8 cellular contexts compared by ENCODE assay signal in the genomic region with DNA sequence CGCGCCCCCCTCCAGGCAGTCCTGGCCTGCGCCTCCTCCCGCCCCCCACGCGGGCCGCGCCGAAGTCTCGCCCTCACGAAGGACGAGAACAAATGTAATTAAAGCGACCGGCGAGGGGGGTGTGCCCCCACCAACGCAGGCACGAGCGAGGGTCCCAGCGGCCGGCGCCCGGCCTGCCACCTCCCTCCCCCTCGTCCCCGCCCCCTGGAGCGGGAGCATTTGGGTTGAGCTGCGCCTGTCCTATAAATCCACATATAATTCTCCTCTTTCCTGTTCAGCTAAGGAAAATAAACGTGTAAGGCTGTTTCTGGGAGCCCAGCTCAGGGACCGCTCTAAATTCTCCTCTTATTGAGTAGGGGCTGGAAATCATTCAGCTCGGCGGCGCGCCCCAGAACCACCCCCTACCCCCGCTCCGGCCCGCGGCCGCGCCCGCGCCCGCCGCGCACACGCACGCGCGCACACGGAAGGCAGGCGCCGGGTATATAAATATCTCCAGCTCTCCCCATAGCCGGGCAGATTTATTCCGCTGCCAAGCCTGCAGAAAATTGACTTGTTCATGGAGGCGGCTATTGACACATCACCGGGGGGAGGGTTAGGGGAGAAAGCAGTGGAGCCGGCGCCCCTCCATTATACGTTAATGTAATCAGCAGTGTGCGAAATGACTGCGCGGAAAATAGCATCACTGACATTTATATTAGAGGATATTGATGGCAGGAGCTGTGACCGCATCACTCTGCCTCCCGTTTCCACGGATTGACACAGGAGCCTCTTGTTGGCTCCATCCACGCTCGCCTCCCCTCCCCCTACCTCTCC.
DNase-seq lines count a peak whose midpoint lies in the region; ATAC-seq and TF ChIP-seq lines count a peak whose summit lies in the region.

No MANE protein-coding gene starts in this region.

- H2AFZ ChIP-seq in IMR-90 (replicated peaks; ENCODE audit: low read length, poor library complexity): peak overlapping the region; percentile 81

- H2AK5ac ChIP-seq in IMR-90 (ENCODE audit: low read depth, low read length): no peak overlapping the region

- WGBS in IMR-90 (ENCODE audit: extremely low coverage in 2 of 2, insufficient read length in 1 of 2), 2 experiments: 3% methylated on average over 6 of the region's 65 CpGs; no CpG with 5 or more reads in 1 of the 2 experiments

- H3K4me3 ChIP-seq in AG10803 (ENCODE audit: low read length) (peak overlapping the region; percentile 49), IMR-90 (ENCODE audit: insufficient read depth, low read depth, low read length) (peak overlapping the region; percentile 36), gastrocnemius medialis (peak overlapping the region; percentile 71 to 95 (median 76))

- H3K4me1 ChIP-seq in IMR-90 (ENCODE audit: control insufficient read depth, insufficient read depth, low read length) (no peaks in the 10 kb centered on the region), gastrocnemius medialis (peaks cover 0 to 12% of the 10 kb centered on the region in 2 donors)

- TF ChIP-seq CTCF in AG10803 (conservative IDR thresholded peaks at IDR 0.05; ENCODE audit: low read length) (no peak), IMR-90 (conservative IDR thresholded peaks at IDR 0.05; ENCODE audit: low read depth, low read length) (no peak), gastrocnemius medialis (IDR thresholded peaks at IDR 0.05 in 4 of 5, conservative IDR thresholded peaks at IDR 0.05 in 1 of 5) (no peak)

- 0 out of 2 replicates have a peak, but pooled peaks cover 3% of the 10 kb centered on the region for H4K20me1 ChIP-seq in IMR-90 (ENCODE audit: insufficient read depth, low read length)

- no peaks in the 10 kb centered on the region for H3K79me1 ChIP-seq in IMR-90 (ENCODE audit: low read depth in 1 of 2, low read length in 2 of 2)

- no peak overlapping the region for H3K56ac ChIP-seq in IMR-90 (ENCODE audit: extremely low read depth, insufficient read depth, low read length)

- H3K9me3 ChIP-seq in IMR-90 (ENCODE audit: control insufficient read depth, insufficient read depth, low read length) (no peaks in the 10 kb centered on the region), gastrocnemius medialis (no peaks in the 10 kb centered on the region)

- H4K5ac ChIP-seq in IMR-90 (ENCODE audit: low read depth, low read length): no peak overlapping the region

- in situ Hi-C loops in IMR-90 (cut with MboI; ENCODE audit: low sequenced_read_pairs): loop anchor here (5.0 to 25.0 kb wide), 2 partner anchors 80 to 145 kb away; no protein-coding TSS in a partner anchor
- in situ Hi-C loops in gastrocnemius medialis (cut with MboI; ENCODE audit: low sequenced_read_pairs in 4 of 4): loop anchor here in 2 of 4 donors (5.0 to 10.0 kb wide), 2 partner anchors 80 to 272 kb away; no protein-coding TSS in a partner anchor

- H3K27me3 ChIP-seq in IMR-90 (ENCODE audit: control insufficient read depth, insufficient read depth, low read length) (peaks cover 84% of the 10 kb centered on the region), gastrocnemius medialis (no peaks in the 10 kb centered on the region)

- TF ChIP-seq POLR2A in IMR-90 (IDR thresholded peaks at IDR 0.05; ENCODE audit: low read depth, low read length) (no peak), gastrocnemius medialis (IDR thresholded peaks at IDR 0.05) (peak; percentile 41 to 59)

- no peak overlapping the region for H3K4ac ChIP-seq in IMR-90 (ENCODE audit: low read depth, low read length)

- DNase-seq in AG10803 (ENCODE audit: low read depth) (no peak), IMR-90 (no peak), amygdala (lab: John Stamatoyannopoulos, UW) (peak in 43 of 56 donors; percentile 28 to 89 (median 61)), hypothalamus (lab: John Stamatoyannopoulos, UW) (peak in 29 of 51 donors; percentile 17 to 79 (median 44)), gastrocnemius medialis (no peak), mesenteric fat pad (ENCODE audit: low spot score) (no peak)

- H3K36me3 ChIP-seq in IMR-90 (ENCODE audit: control insufficient read depth, insufficient read depth, low read length) (no peaks in the 10 kb centered on the region), gastrocnemius medialis (no peaks in the 10 kb centered on the region)

- no peak overlapping the region for H4K91ac ChIP-seq in IMR-90 (ENCODE audit: insufficient read depth, low read depth, low read length)

- H3K9ac ChIP-seq in IMR-90 (ENCODE audit: low read depth, low read length): no peak overlapping the region

- H3K27ac ChIP-seq in IMR-90 (ENCODE audit: insufficient read depth, low read length) (no peak overlapping the region), gastrocnemius medialis (peak overlapping the region; percentile 76 to 84 (median 82))

- H2BK20ac ChIP-seq in IMR-90 (ENCODE audit: low read depth, low read length): no peak overlapping the region

- no TSS peak for BruUV-seq in IMR-90 (replicated peaks; lab: Mats Ljungman, UMichigan)

- H3K14ac ChIP-seq in IMR-90 (replicated peaks; ENCODE audit: low read depth, low read length): no peak overlapping the region

- H2BK120ac ChIP-seq in IMR-90 (ENCODE audit: low read depth, low read length): no peak overlapping the region

- H3K18ac ChIP-seq in IMR-90 (ENCODE audit: low read depth, low read length): no peak overlapping the region

- TF ChIP-seq RAD21 in IMR-90 (IDR thresholded peaks at IDR 0.05; ENCODE audit: low read length): no peak

- POLR2A ChIA-PET in IMR-90 (lab: Charles Lee; ENCODE audit: unreplicated experiment): interaction anchor here (0.6 kb wide), 1 partner anchor 284 kb away, joined by 4 read pairs; no protein-coding TSS in a partner anchor

- H3K23ac ChIP-seq in IMR-90 (ENCODE audit: low read depth, low read length): no peak overlapping the region; the same call in 1 of the 2 replicates

- no peak overlapping the region for H2AK9ac ChIP-seq in IMR-90 (replicated peaks; ENCODE audit: low read depth, low read length, poor library complexity)

- intact Hi-C loops in IMR-90 (cut with micrococcal nuclease): loop anchor here (10.0 kb wide), 1 partner anchor 492 kb away; a partner anchor contains a TSS
- intact Hi-C loops in gastrocnemius medialis (cut with DNase I; ENCODE audit: low total_unique reads): loop anchor here (5.0 kb wide), 2 partner anchors 45 to 65 kb away; a partner anchor contains a TSS

- dilution Hi-C loops in IMR-90 (cut with HindIII; ENCODE audit: low sequenced_read_pairs, unreplicated experiment): loop anchor here (25.0 kb wide), 1 partner anchor 170 kb away; no protein-coding TSS in a partner anchor

- no peak overlapping the region for H2BK5ac ChIP-seq in IMR-90 (ENCODE audit: low read depth, low read length, poor library complexity, severe bottlenecking)

- no peak overlapping the region for H2BK15ac ChIP-seq in IMR-90 (ENCODE audit: low read depth, low read length)

- ATAC-seq in IMR-90 (ENCODE audit: low read depth) (peak; percentile 47), gastrocnemius medialis (peak; percentile 69 to 79), GM21390 (IDR thresholded peaks at IDR 0.05; ENCODE audit: unreplicated experiment) (no peak), HG03342 (IDR thresholded peaks at IDR 0.05; ENCODE audit: unreplicated experiment) (no peak)

- H3K9me1 ChIP-seq in IMR-90 (ENCODE audit: insufficient read depth, low read length): 0 out of 2 replicates have a peak, but pooled peaks cover 4% of the 10 kb centered on the region

- CTCF ChIA-PET in IMR-90 (lab: Yijun Ruan, JAX): interaction anchor here (0.6 to 1.2 kb wide), 7 partner anchors 10 to 154 kb away, joined by 3 to 5 read pairs (median 5); no protein-coding TSS in a partner anchor

- H3K4me2 ChIP-seq in IMR-90 (ENCODE audit: low read depth, low read length): peak overlapping the region; percentile 52

- H4K8ac ChIP-seq in IMR-90 (ENCODE audit: low read depth in 2 of 2, low read length in 2 of 2): no peak overlapping the region

TF ChIP-seq in IMR-90, 13 proteins besides CTCF, POLR2A, EP300 and RAD21:
- no peak for TF ChIP-seq CEBPB (IDR thresholded peaks at IDR 0.05; ENCODE audit: low read depth, low read length)
- peak; percentile 30; the same call in 1 of the 2 replicates for TF ChIP-seq MAZ (IDR thresholded peaks at IDR 0.05; ENCODE audit: borderline replicate concordance, low read depth, low read length)

Comparison
In these comparisons a context has a peak if more than half of its experiments do, and no peak if none do; other contexts are left out.
1. DNase-seq: peak in amygdala (43 of 56) and hypothalamus (29 of 51); none in AG10803 (single experiment), IMR-90 (single experiment), gastrocnemius medialis (0 of 2) and mesenteric fat pad (single experiment).
2. ATAC-seq: peak in IMR-90 (single experiment) and gastrocnemius medialis (2 of 2); none in GM21390 (single experiment) and HG03342 (single experiment).
3. Peak in every context shown above with its lines, with median percentiles within 50 percentile points of each other: H3K4me3 ChIP-seq.